Comparison of ENCODE assay signal across 8 cellular contexts in the genomic region with DNA sequence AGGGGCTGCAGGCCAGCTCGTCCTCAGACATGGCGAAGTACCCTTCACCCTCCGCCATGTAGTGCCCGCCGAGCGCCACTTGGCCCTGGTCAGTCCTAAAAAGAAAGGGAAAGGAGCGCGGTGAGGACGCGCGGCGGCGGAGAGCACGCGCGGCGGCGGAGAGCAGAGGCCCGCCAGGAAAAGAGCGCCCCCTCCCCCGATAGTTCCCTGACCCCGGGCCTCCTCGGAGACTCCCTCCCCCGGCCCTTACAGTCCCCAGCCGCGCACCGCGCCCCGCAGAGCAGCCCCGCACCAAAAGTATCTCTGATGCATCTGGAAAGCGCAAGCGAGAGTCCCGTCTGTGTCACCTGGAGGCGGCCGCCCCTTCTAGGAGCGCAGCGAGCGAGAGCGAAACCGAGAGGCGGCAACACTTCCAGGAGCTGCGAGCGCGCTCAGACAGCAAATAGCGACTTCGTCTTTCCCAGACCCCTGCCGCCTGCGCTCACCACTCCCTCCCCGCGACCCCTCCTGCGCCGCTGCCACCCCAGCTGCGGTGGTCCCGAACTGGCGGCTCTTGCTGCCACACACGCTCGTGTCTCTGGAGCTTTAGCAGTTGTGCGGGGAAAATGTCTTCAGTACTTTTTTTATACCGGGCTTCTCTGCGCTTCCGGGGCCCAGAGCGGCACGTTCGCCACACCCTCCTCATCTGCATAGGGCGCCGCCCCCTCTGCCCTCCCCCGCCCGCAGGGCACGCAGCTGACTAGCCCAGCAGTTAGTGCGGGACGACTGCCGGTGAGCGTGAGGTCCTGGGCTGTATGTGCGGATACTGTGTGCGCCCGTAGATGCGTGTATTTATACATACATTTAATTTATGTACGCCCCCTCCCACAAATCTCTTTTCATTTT. TPM values are rescaled to one million over a fixed set of nuclear protein-coding genes. Genes with fewer than 3 reads are reported as not detected.
DNase-seq lines count a peak whose midpoint lies in the region; TF ChIP-seq lines count a peak whose summit lies in the region.

A gene (minus strand): TSS at position 598 of the 885 bp plus-strand sequence. CDS start 540 bp downstream, at position 58.

- H3K27me3 ChIP-seq in Caco-2 (replicated peaks; ENCODE audit: control insufficient read depth, insufficient read depth, low read length) (no peaks in the 10 kb centered on the region), muscle layer of colon (ENCODE audit: control insufficient read depth in 1 of 2, insufficient read depth in 2 of 2, low read length in 2 of 2) (no peaks in the 10 kb centered on the region)

- no TSS peak for BruUV-seq in Caco-2 (replicated peaks; lab: Mats Ljungman, UMichigan)

- CTCF ChIA-PET in Caco-2 (lab: Charles Lee), result interaction anchor here (0.6 to 2.3 kb wide), 6 partner anchors 101 to 511 kb away, joined by 3 to 17 read pairs (median 10); no protein-coding TSS in a partner anchor

- DNase-seq in Caco-2, result peak; percentile 96
- DNase-seq in GM20000 (ENCODE audit: low spot score), result peak; percentile 90
- DNase-seq in HPDE6-E6E7 (ENCODE audit: extremely low spot score), result peak; percentile 84
- DNase-seq in OCI-M1 (lab: John Stamatoyannopoulos, UW), result peak; percentile 97
- peak; percentile 88 for DNase-seq in activated T-cell treated with anti-CD3 and anti-CD28 coated beads, Interleukin-2, amount 50 U/mL, for 24 hours
- DNase-seq in erythroblast (lab: John Stamatoyannopoulos, UW), result peak; percentile 94 to 95
- peak; percentile 82 for DNase-seq in stimulated activated CD8-positive, alpha-beta memory T cell treated with anti-CD3 and anti-CD28 coated beads, Interleukin-4, amount 100 ng/mL, for 48 hours

- H3K36me3 Mint-ChIP-seq in Caco-2 (ENCODE audit: insufficient read depth, unreplicated experiment), result peaks cover 66% of the 10 kb centered on the region
- H3K36me3 Mint-ChIP-seq in activated T-cell treated with anti-CD3 and anti-CD28 coated beads, Interleukin-2, amount 50 U/mL, for 24 hours (ENCODE audit: low read depth), result peaks cover 6% of the 10 kb centered on the region

- H3K36me3 ChIP-seq in Caco-2 (ENCODE audit: control insufficient read depth, insufficient read depth, low read length), result peaks cover 2% of the 10 kb centered on the region
- no peaks in the 10 kb centered on the region for H3K36me3 ChIP-seq in muscle layer of colon (ENCODE audit: insufficient read depth, low read length)

- H3K4me1 Mint-ChIP-seq in Caco-2 (ENCODE audit: low read depth, unreplicated experiment), result peaks cover 33% of the 10 kb centered on the region
- peaks cover 46% of the 10 kb centered on the region for H3K4me1 Mint-ChIP-seq in activated T-cell treated with anti-CD3 and anti-CD28 coated beads, Interleukin-2, amount 50 U/mL, for 24 hours (ENCODE audit: low read depth)

- H3K4me1 ChIP-seq in Caco-2 (peaks cover 22% of the 10 kb centered on the region), muscle layer of colon (ENCODE audit: insufficient read depth, low read length) (peaks cover 28% of the 10 kb centered on the region)

- H3K9me3 Mint-ChIP-seq in Caco-2 (ENCODE audit: unreplicated experiment), result no peaks in the 10 kb centered on the region
- no peaks in the 10 kb centered on the region for H3K9me3 Mint-ChIP-seq in activated T-cell treated with anti-CD3 and anti-CD28 coated beads, Interleukin-2, amount 50 U/mL, for 24 hours

- TF ChIP-seq POLR2A in erythroblast (IDR thresholded peaks at IDR 0.05; ENCODE audit: low read length), result peak; percentile 63

- H3K9me3 ChIP-seq in Caco-2 (no peaks in the 10 kb centered on the region), muscle layer of colon (ENCODE audit: low read length) (no peaks in the 10 kb centered on the region)

- H3K9ac ChIP-seq in muscle layer of colon (ENCODE audit: low read length), result peak within 1 kb of the TSS; percentile 81

- peak within 1 kb of the TSS; percentile 93 for H3K27ac ChIP-seq in muscle layer of colon (ENCODE audit: low read depth, low read length)

- peak; percentile 18 to 44 for TF ChIP-seq CTCF in Caco-2 (IDR thresholded peaks at IDR 0.05; ENCODE audit: insufficient read depth in 1 of 2, low read depth in 1 of 2, low read length in 1 of 2, severe bottlenecking in 1 of 2, unreplicated experiment in 1 of 2)
- no peak for TF ChIP-seq CTCF in GM20000 (IDR thresholded peaks at IDR 0.05; ENCODE audit: extremely low read depth, missing control alignments)

- H3K27ac Mint-ChIP-seq in Caco-2 (ENCODE audit: unreplicated experiment), result peak within 1 kb of the TSS; percentile 73
- peak within 1 kb of the TSS; percentile 92 for H3K27ac Mint-ChIP-seq in activated T-cell treated with anti-CD3 and anti-CD28 coated beads, Interleukin-2, amount 50 U/mL, for 24 hours

- POLR2A ChIA-PET in Caco-2 (lab: Charles Lee), result interaction anchor here (0.5 to 2.1 kb wide), 7 partner anchors 62 to 511 kb away, joined by 3 to 10 read pairs (median 3); no protein-coding TSS in a partner anchor

- no peaks in the 10 kb centered on the region for H3K27me3 Mint-ChIP-seq in Caco-2 (ENCODE audit: insufficient read depth, unreplicated experiment)
- H3K27me3 Mint-ChIP-seq in activated T-cell treated with anti-CD3 and anti-CD28 coated beads, Interleukin-2, amount 50 U/mL, for 24 hours, result peaks cover 26% of the 10 kb centered on the region

- intact Hi-C loops in Caco-2 (cut with micrococcal nuclease; ENCODE audit: unreplicated experiment), result loop anchor here (1.0 to 10.0 kb wide), 10 partner anchors 86 to 1145 kb away; no protein-coding TSS in a partner anchor

- peak within 1 kb of the TSS; percentile 95 for H3K4me3 Mint-ChIP-seq in Caco-2 (ENCODE audit: unreplicated experiment)
- H3K4me3 Mint-ChIP-seq in activated T-cell treated with anti-CD3 and anti-CD28 coated beads, Interleukin-2, amount 50 U/mL, for 24 hours, result peak within 1 kb of the TSS; percentile 86

- H3K4me3 ChIP-seq in Caco-2 (ENCODE audit: low read depth, low read length) (peak within 1 kb of the TSS; percentile 89), muscle layer of colon (ENCODE audit: low read depth in 1 of 2, low read length in 2 of 2) (peak within 1 kb of the TSS; percentile 92 to 99)

RNA-seq across cellular contexts. Expression of the gene that starts here (rescaled TPM):
- 45.0 and 49.6 TPM in 2 replicates for total RNA-seq in Caco-2 (2022)

Comparison
In these comparisons a context has a peak if more than half of its experiments do, and no peak if none do; other contexts are left out.
1. Peak in every context shown above with its lines: DNase-seq, H3K4me3 ChIP-seq and H3K27ac ChIP-seq.